Comparison of ENCODE assay signal across 6 cellular contexts in the genomic region with DNA sequence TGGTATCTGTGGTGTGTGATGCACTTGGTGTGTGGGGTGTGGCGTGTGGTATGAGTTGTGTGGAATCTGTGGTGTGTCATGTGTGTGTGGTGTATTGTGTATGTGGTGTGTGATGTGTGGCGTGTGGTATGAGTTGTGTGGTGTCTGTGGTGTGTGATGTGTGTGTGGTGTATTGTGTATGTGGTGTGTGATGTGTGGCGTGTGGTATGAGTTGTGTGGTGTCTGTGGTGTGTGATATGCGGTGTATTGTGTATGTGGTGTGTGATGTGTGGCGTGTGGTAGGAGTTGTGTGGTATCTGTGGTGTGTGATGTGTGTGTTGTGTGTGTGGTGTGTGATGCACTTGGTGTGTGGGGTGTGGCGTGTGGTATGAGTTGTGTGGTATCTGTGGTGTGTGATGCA.
DNase-seq lines count a peak whose midpoint lies in the region; ATAC-seq, FAIRE-seq and TF ChIP-seq lines count a peak whose summit lies in the region.
"Not testable (repeated sequence)": the region's sequence is repeated elsewhere in the genome, so short reads cannot be mapped to it uniquely, and the experiment has no call there.

No MANE protein-coding gene starts in this region.

- 91 to 100% methylated on average over 4 to 5 of the region's 6 CpGs for WGBS in IMR-90 (ENCODE audit: extremely low coverage in 2 of 2, insufficient read length in 1 of 2), 2 experiments
- WGBS in H1 (ENCODE audit: extremely low coverage in 1 of 2, insufficient coverage in 1 of 2, insufficient read length in 1 of 2, insufficient replicate concordance in 2 of 2, low coverage in 1 of 2, low lambda C conversion rate in 2 of 2, missing lambda C conversion rate in 1 of 2), 2 experiments, result 89 to 100% methylated on average over 3 to 6 of the region's 6 CpGs
- WGBS in neuronal stem cell (ENCODE audit: extremely low coverage in 2 of 2, insufficient read length in 2 of 2, insufficient replicate concordance in 1 of 2), 2 donors, result 99 to 100% methylated on average over 4 to 5 of the region's 6 CpGs

- H3K56ac ChIP-seq in IMR-90 (ENCODE audit: extremely low read depth, insufficient read depth, low read length), result not testable (repeated sequence)
- peak overlapping the region; percentile 95 for H3K56ac ChIP-seq in H1 (replicated peaks; ENCODE audit: insufficient read length, low read depth, low read length)

- H2BK5ac ChIP-seq in IMR-90 (ENCODE audit: low read depth, low read length, poor library complexity, severe bottlenecking) (peak overlapping the region; percentile 63), H1 (ENCODE audit: low read depth, low read length) (0 out of 2 replicates have a peak overlapping the region, but pooled peaks have one; percentile 11)
- not testable (repeated sequence) for H2BK5ac ChIP-seq in neuronal stem cell (ENCODE audit: low read length)

- not testable (repeated sequence) for ATAC-seq in IMR-90 (ENCODE audit: low read depth); activated CD8-positive, alpha-beta memory T cell treated with anti-CD3 and anti-CD28 coated beads, Interleukin-2, amount 10 ng/mL, durations not matched to agents 7 days and 5 days

- not testable (repeated sequence) for H4K20me1 ChIP-seq in IMR-90 (ENCODE audit: insufficient read depth, low read length)
- peaks cover 0 to 12% of the 10 kb centered on the region in 2 experiments for H4K20me1 ChIP-seq in H1 (replicated peaks in 1 of 2; ENCODE audit: control insufficient read depth in 1 of 2, insufficient read depth in 2 of 2, low read length in 2 of 2)

- not testable (repeated sequence) for TF ChIP-seq EP300 in H1 (IDR thresholded peaks at IDR 0.05; ENCODE audit: borderline replicate concordance in 1 of 2, low read depth in 2 of 2, low read length in 2 of 2)

- not testable (repeated sequence) for H3K4me2 ChIP-seq in IMR-90 (ENCODE audit: low read depth, low read length); H1 (ENCODE audit: insufficient read depth in 1 of 2, low read depth in 2 of 2, low read length in 2 of 2); neuronal stem cell (ENCODE audit: insufficient read depth, low read length, poor library complexity, severe bottlenecking)

- H3K27ac Mint-ChIP-seq in activated CD8-positive, alpha-beta memory T cell treated with anti-CD3 and anti-CD28 coated beads, Interleukin-2, amount 10 ng/mL, durations not matched to agents 7 days and 5 days, result not testable (repeated sequence)

- not testable (repeated sequence) for H4K91ac ChIP-seq in IMR-90 (ENCODE audit: insufficient read depth, low read depth, low read length); neuronal stem cell (ENCODE audit: low read depth, low read length, poor library complexity)
- peak overlapping the region; percentile 93 for H4K91ac ChIP-seq in H1 (replicated peaks; ENCODE audit: insufficient read length, low read length)

- H3K36me3 ChIP-seq in IMR-90 (ENCODE audit: control insufficient read depth, insufficient read depth, low read length); H1 (ENCODE audit: control insufficient read depth in 2 of 4, insufficient read depth in 4 of 4, low read length in 3 of 4); neuronal stem cell (replicated peaks in 1 of 2; ENCODE audit: control insufficient read depth in 2 of 2, insufficient read depth in 2 of 2, low read length in 2 of 2): not testable (repeated sequence)

- not testable (repeated sequence) for H3K27ac ChIP-seq in IMR-90 (ENCODE audit: insufficient read depth, low read length); H1 (ENCODE audit: low read depth, low read length); neuronal stem cell (replicated peaks; ENCODE audit: low read length)

- H3K27me3 Mint-ChIP-seq in activated CD8-positive, alpha-beta memory T cell treated with anti-CD3 and anti-CD28 coated beads, Interleukin-2, amount 10 ng/mL, durations not matched to agents 7 days and 5 days, result not testable (repeated sequence)

- H2BK15ac ChIP-seq in IMR-90 (ENCODE audit: low read depth, low read length); neuronal stem cell (ENCODE audit: low read length): not testable (repeated sequence)
- peak overlapping the region; percentile 40; the same call in 1 of the 2 replicates for H2BK15ac ChIP-seq in H1 (ENCODE audit: low read length)

- dilution Hi-C loops in IMR-90 (cut with HindIII; ENCODE audit: low sequenced_read_pairs, unreplicated experiment), result not testable (repeated sequence)

- FAIRE-seq in GM12892 (lab: Jason Lieb, UNC), result peak; percentile 24
- not testable (repeated sequence) for FAIRE-seq in H1 (lab: Jason Lieb, UNC)
- peak; percentile 68 for FAIRE-seq in islet of Langerhans (lab: Jason Lieb, UNC)

- peaks cover 37% of the 10 kb centered on the region for H3K9me3 ChIP-seq in IMR-90 (ENCODE audit: control insufficient read depth, insufficient read depth, low read length)
- H3K9me3 ChIP-seq in H1 (ENCODE audit: insufficient read depth in 2 of 2, low read depth in 1 of 2, low read length in 1 of 2); neuronal stem cell (replicated peaks in 1 of 2; ENCODE audit: control insufficient read depth in 2 of 2, insufficient read depth in 1 of 2, low read depth in 1 of 2, low read length in 2 of 2): not testable (repeated sequence)

- H3K27me3 ChIP-seq in IMR-90 (ENCODE audit: control insufficient read depth, insufficient read depth, low read length); H1 (replicated peaks in 1 of 4; ENCODE audit: control insufficient read depth in 3 of 4, extremely low read depth in 1 of 4, insufficient read depth in 3 of 4, low read length in 3 of 4); neuronal stem cell (ENCODE audit: control insufficient read depth in 3 of 3, insufficient read depth in 3 of 3, low read depth in 1 of 3, low read length in 3 of 3): not testable (repeated sequence)

- not testable (repeated sequence) for BruUV-seq in IMR-90 (replicated peaks; lab: Mats Ljungman, UMichigan)

- not testable (repeated sequence) for H3K9me1 ChIP-seq in IMR-90 (ENCODE audit: insufficient read depth, low read length)

- H2BK12ac ChIP-seq in H1 (ENCODE audit: low read depth, low read length), result peak overlapping the region; percentile 10; the same call in 1 of the 2 replicates
- H2BK12ac ChIP-seq in neuronal stem cell (ENCODE audit: low read length), result not testable (repeated sequence)

- not testable (repeated sequence) for H3K23ac ChIP-seq in IMR-90 (ENCODE audit: low read depth, low read length)
- H3K23ac ChIP-seq in H1 (ENCODE audit: insufficient read length), result peak overlapping the region; percentile 5
- peak overlapping the region; percentile 4 for H3K23ac ChIP-seq in neuronal stem cell (ENCODE audit: low read depth, low read length, poor library complexity)

- not testable (repeated sequence) for H3K4me3 ChIP-seq in IMR-90 (ENCODE audit: insufficient read depth, low read depth, low read length); H1 (ENCODE audit: extremely low read depth in 1 of 4, insufficient read depth in 2 of 4, low read depth in 3 of 4, low read length in 4 of 4)
- H3K4me3 ChIP-seq in neuronal stem cell (ENCODE audit: low read length in 2 of 2), result peak overlapping the region in 1 of 2 donors; percentile 32

- H3K18ac ChIP-seq in IMR-90 (ENCODE audit: low read depth, low read length); H1 (ENCODE audit: extremely low read depth, low read length); neuronal stem cell (ENCODE audit: low read length): not testable (repeated sequence)

- not testable (repeated sequence) for H2AFZ ChIP-seq in IMR-90 (replicated peaks; ENCODE audit: low read length, poor library complexity); H1 (ENCODE audit: low read length); neuronal stem cell (ENCODE audit: low read length)

- H3K4me3 Mint-ChIP-seq in activated CD8-positive, alpha-beta memory T cell treated with anti-CD3 and anti-CD28 coated beads, Interleukin-2, amount 10 ng/mL, durations not matched to agents 7 days and 5 days, result not testable (repeated sequence)

- TF ChIP-seq CTCF in IMR-90 (conservative IDR thresholded peaks at IDR 0.05; ENCODE audit: low read depth, low read length); H1 (IDR thresholded peaks at IDR 0.05; ENCODE audit: control extremely low read depth in 1 of 3, insufficient read depth in 1 of 3, low read depth in 1 of 3, low read length in 3 of 3): not testable (repeated sequence)

- not testable (repeated sequence) for H4K8ac ChIP-seq in IMR-90 (ENCODE audit: low read depth in 2 of 2, low read length in 2 of 2); H1 (ENCODE audit: extremely low read depth, insufficient read depth, low read length); neuronal stem cell (ENCODE audit: low read depth, low read length)

- H3K79me1 ChIP-seq in IMR-90 (ENCODE audit: low read depth in 1 of 2, low read length in 2 of 2); neuronal stem cell (ENCODE audit: low read depth, low read length): not testable (repeated sequence)
- peaks cover 10% of the 10 kb centered on the region for H3K79me1 ChIP-seq in H1 (ENCODE audit: low read depth, low read length)

- not testable (repeated sequence) for H2AK9ac ChIP-seq in IMR-90 (replicated peaks; ENCODE audit: low read depth, low read length, poor library complexity)

- peaks cover 21% of the 10 kb centered on the region for H3K23me2 ChIP-seq in H1 (ENCODE audit: low read depth, low read length)

- not testable (repeated sequence) for H3K9me3 Mint-ChIP-seq in activated CD8-positive, alpha-beta memory T cell treated with anti-CD3 and anti-CD28 coated beads, Interleukin-2, amount 10 ng/mL, durations not matched to agents 7 days and 5 days (ENCODE audit: low read depth)

- not testable (repeated sequence) for H2AK5ac ChIP-seq in IMR-90 (ENCODE audit: low read depth, low read length); neuronal stem cell (ENCODE audit: low read depth, low read length)
- peak overlapping the region; percentile 55 for H2AK5ac ChIP-seq in H1 (ENCODE audit: low read depth, low read length)

- CTCF ChIA-PET in IMR-90 (lab: Yijun Ruan, JAX); activated CD8-positive, alpha-beta memory T cell treated with anti-CD3 and anti-CD28 coated beads, Interleukin-2, amount 10 ng/mL, durations not matched to agents 7 days and 5 days (lab: Charles Lee); H1 (lab: Charles Lee; ENCODE audit: partially characterized antibody): not testable (repeated sequence)

- TF ChIP-seq POLR2A in GM12892 (IDR thresholded peaks at IDR 0.05; ENCODE audit: low read depth, low read length); IMR-90 (IDR thresholded peaks at IDR 0.05; ENCODE audit: low read depth, low read length); H1 (IDR thresholded peaks at IDR 0.05; ENCODE audit: control extremely low read depth in 1 of 2, low read depth in 2 of 2, low read length in 2 of 2): not testable (repeated sequence)

- TF ChIP-seq RAD21 in IMR-90 (IDR thresholded peaks at IDR 0.05; ENCODE audit: low read length); H1 (IDR thresholded peaks at IDR 0.05 in 1 of 2, conservative IDR thresholded peaks at IDR 0.05 in 1 of 2; ENCODE audit: low read depth in 2 of 2, low read length in 2 of 2): not testable (repeated sequence)

- H3K79me2 ChIP-seq in H1 (ENCODE audit: control insufficient read depth in 1 of 2, insufficient read depth in 2 of 2, low read length in 2 of 2), result not testable (repeated sequence)

- not testable (repeated sequence) for H3K4me1 Mint-ChIP-seq in activated CD8-positive, alpha-beta memory T cell treated with anti-CD3 and anti-CD28 coated beads, Interleukin-2, amount 10 ng/mL, durations not matched to agents 7 days and 5 days

- in situ Hi-C loops in IMR-90 (cut with MboI; ENCODE audit: low sequenced_read_pairs), result not testable (repeated sequence)

- not testable (repeated sequence) for H3K14ac ChIP-seq in IMR-90 (replicated peaks; ENCODE audit: low read depth, low read length); H1 (ENCODE audit: insufficient read length)
- peak overlapping the region; percentile 2 for H3K14ac ChIP-seq in neuronal stem cell (ENCODE audit: low read length)

- H2BK20ac ChIP-seq in IMR-90 (ENCODE audit: low read depth, low read length); H1 (ENCODE audit: low read length): not testable (repeated sequence)

- H3K9ac ChIP-seq in IMR-90 (ENCODE audit: low read depth, low read length); H1 (replicated peaks in 1 of 4; ENCODE audit: extremely low read depth in 1 of 4, low read depth in 3 of 4, low read length in 3 of 4): not testable (repeated sequence)
- peak overlapping the region; percentile 82 for H3K9ac ChIP-seq in neuronal stem cell (ENCODE audit: low read depth, low read length, poor library complexity)

- not testable (repeated sequence) for H3K36me3 Mint-ChIP-seq in activated CD8-positive, alpha-beta memory T cell treated with anti-CD3 and anti-CD28 coated beads, Interleukin-2, amount 10 ng/mL, durations not matched to agents 7 days and 5 days

- POLR2A ChIA-PET in IMR-90 (lab: Charles Lee; ENCODE audit: unreplicated experiment); H1 (lab: Charles Lee; ENCODE audit: partially characterized antibody): not testable (repeated sequence)

- not testable (repeated sequence) for H4K5ac ChIP-seq in IMR-90 (ENCODE audit: low read depth, low read length); H1 (ENCODE audit: insufficient read length, low read depth, low read length)

- not testable (repeated sequence) for H2BK120ac ChIP-seq in IMR-90 (ENCODE audit: low read depth, low read length); H1 (replicated peaks; ENCODE audit: low read depth, low read length); neuronal stem cell (ENCODE audit: low read depth, low read length)

- H3K4ac ChIP-seq in IMR-90 (ENCODE audit: low read depth, low read length); H1 (replicated peaks; ENCODE audit: insufficient read length, low read depth, low read length); neuronal stem cell (ENCODE audit: low read length): not testable (repeated sequence)

- intact Hi-C loops in IMR-90 (cut with micrococcal nuclease), result not testable (repeated sequence)

- not testable (repeated sequence) for DNase-seq in GM12892 (ENCODE audit: insufficient read length); H1 (ENCODE audit: low read depth in 1 of 2, low spot score in 2 of 2); neuronal stem cell (ENCODE audit: low spot score)
- DNase-seq in IMR-90, result peak; percentile 3
- DNase-seq in activated CD8-positive, alpha-beta memory T cell treated with anti-CD3 and anti-CD28 coated beads, Interleukin-2, amount 10 ng/mL, durations not matched to agents 7 days and 5 days, result peak; percentile 41

- H3K4me1 ChIP-seq in IMR-90 (ENCODE audit: control insufficient read depth, insufficient read depth, low read length); neuronal stem cell (ENCODE audit: control insufficient read depth in 2 of 2, insufficient read depth in 1 of 2, low read depth in 1 of 2, low read length in 2 of 2): not testable (repeated sequence)
- peaks cover 0 to 10% (median 0%) of the 10 kb centered on the region in 4 experiments; a peak in 2 of 7 replicates for H3K4me1 ChIP-seq in H1 (replicated peaks in 1 of 4; ENCODE audit: control insufficient read depth in 3 of 4, insufficient read depth in 4 of 4, low read length in 3 of 4)
